In genomic region chr19:15108145-15108844, GRCh38 we compare ENCODE assay signal across 9 cellular contexts. TPM values are rescaled to one million over a fixed set of nuclear protein-coding genes. Genes with fewer than 3 reads are reported as not detected.
DNase-seq lines count a peak whose midpoint lies in the region; ATAC-seq and TF ChIP-seq lines count a peak whose summit lies in the region.
"Had no signal": no experiment of that assay in that cellular context is flagged by ENCODE, and none has a peak within 500 bp of the region (broad histone marks: within the 10 kb centered on the region; RNA-seq: fewer than 3 reads in every experiment).

No MANE protein-coding gene starts in this region.

- no peak overlapping the region for H3K27ac Mint-ChIP-seq in activated naive CD4-positive, alpha-beta T cell treated with anti-CD3 and anti-CD28 coated beads for 36 hours
- H3K27ac Mint-ChIP-seq in activated naive CD4-positive, alpha-beta T cell treated with anti-CD3 and anti-CD28 coated beads, Interleukin-2, amount 50 U/mL, for 72 hours: peak overlapping the region in 1 of 2 donors; percentile 68
- H3K27ac Mint-ChIP-seq in endothelial cell (ENCODE audit: unreplicated experiment) (peak overlapping the region; percentile 99), mesothelial cell of epicardium (peak overlapping the region; percentile 86)
- H3K27ac Mint-ChIP-seq: naive B cell had no signal

- H3K27me3 ChIP-seq in vagina: no peaks in the 10 kb centered on the region

- no peak for ATAC-seq in activated naive CD4-positive, alpha-beta T cell treated with anti-CD3 and anti-CD28 coated beads, Interleukin-2, amount 50 U/mL, for 72 hours
- ATAC-seq in GM18867 (IDR thresholded peaks at IDR 0.05; ENCODE audit: unreplicated experiment): no peak

- CTCF ChIA-PET in activated naive CD4-positive, alpha-beta T cell treated with anti-CD3 and anti-CD28 coated beads for 36 hours (lab: Charles Lee): interaction anchor here (0.5 to 1.2 kb wide), 4 partner anchors 8 to 387 kb away, joined by 3 to 4 read pairs (median 3); partner anchors contain the start of gene AKAP8L

- peak overlapping the region; percentile 87 for H3K27ac ChIP-seq in vagina

- TF ChIP-seq CTCF in endothelial cell (IDR thresholded peaks at IDR 0.05; ENCODE audit: unreplicated experiment): no peak
- TF ChIP-seq CTCF in mesothelial cell of epicardium (IDR thresholded peaks at IDR 0.05; ENCODE audit: unreplicated experiment): no peak
- no peak for TF ChIP-seq CTCF in vagina (IDR thresholded peaks at IDR 0.05)

- peak overlapping the region; percentile 59 to 75 for H3K4me3 ChIP-seq in vagina

- no peak for TF ChIP-seq POLR2A in vagina (IDR thresholded peaks at IDR 0.05)

- H3K4me1 Mint-ChIP-seq in activated naive CD4-positive, alpha-beta T cell treated with anti-CD3 and anti-CD28 coated beads for 36 hours (ENCODE audit: low read depth): peaks cover 13% of the 10 kb centered on the region
- H3K4me1 Mint-ChIP-seq in endothelial cell (ENCODE audit: unreplicated experiment) (peaks cover 14% of the 10 kb centered on the region), mesothelial cell of epicardium (peaks cover 18% of the 10 kb centered on the region)

- H3K9me3 Mint-ChIP-seq in activated naive CD4-positive, alpha-beta T cell treated with anti-CD3 and anti-CD28 coated beads for 36 hours: peaks cover 17% of the 10 kb centered on the region
- peaks cover 10 to 13% of the 10 kb centered on the region in 2 donors for H3K9me3 Mint-ChIP-seq in activated naive CD4-positive, alpha-beta T cell treated with anti-CD3 and anti-CD28 coated beads, Interleukin-2, amount 50 U/mL, for 72 hours
- peaks cover 4% of the 10 kb centered on the region for H3K9me3 Mint-ChIP-seq in endothelial cell (ENCODE audit: unreplicated experiment)
- peaks cover 18% of the 10 kb centered on the region for H3K9me3 Mint-ChIP-seq in mesothelial cell of epicardium

- peaks cover 9% of the 10 kb centered on the region for H3K36me3 Mint-ChIP-seq in activated naive CD4-positive, alpha-beta T cell treated with anti-CD3 and anti-CD28 coated beads for 36 hours (ENCODE audit: low read depth)
- H3K36me3 Mint-ChIP-seq in activated naive CD4-positive, alpha-beta T cell treated with anti-CD3 and anti-CD28 coated beads, Interleukin-2, amount 50 U/mL, for 72 hours: peaks cover 5 to 32% of the 10 kb centered on the region in 2 donors
- peaks cover 28% of the 10 kb centered on the region for H3K36me3 Mint-ChIP-seq in endothelial cell (ENCODE audit: low read depth, unreplicated experiment)
- H3K36me3 Mint-ChIP-seq in mesothelial cell of epicardium: peaks cover 18% of the 10 kb centered on the region

- peaks cover 0 to 28% of the 10 kb centered on the region in 2 donors for H3K36me3 ChIP-seq in vagina

- peak overlapping the region; percentile 47 for H3K4me3 Mint-ChIP-seq in activated naive CD4-positive, alpha-beta T cell treated with anti-CD3 and anti-CD28 coated beads for 36 hours
- peak overlapping the region; percentile 95 for H3K4me3 Mint-ChIP-seq in endothelial cell (ENCODE audit: unreplicated experiment)
- H3K4me3 Mint-ChIP-seq in mesothelial cell of epicardium: peak overlapping the region; percentile 72

- peaks cover 20% of the 10 kb centered on the region for H3K4me1 ChIP-seq in vagina

- peaks cover 10% of the 10 kb centered on the region for H3K27me3 Mint-ChIP-seq in activated naive CD4-positive, alpha-beta T cell treated with anti-CD3 and anti-CD28 coated beads for 36 hours (ENCODE audit: low read depth)
- H3K27me3 Mint-ChIP-seq in endothelial cell (ENCODE audit: unreplicated experiment): peaks cover 12% of the 10 kb centered on the region
- no peaks in the 10 kb centered on the region for H3K27me3 Mint-ChIP-seq in mesothelial cell of epicardium (ENCODE audit: low read depth)

- intact Hi-C loops in activated naive CD4-positive, alpha-beta T cell treated with anti-CD3 and anti-CD28 coated beads for 36 hours (cut with micrococcal nuclease): no loop called here
- intact Hi-C loops in vagina (cut with DNase I): no loop called here

- no peaks in the 10 kb centered on the region for H3K9me3 ChIP-seq in vagina

- no peak for DNase-seq in activated naive CD4-positive, alpha-beta T cell treated with anti-CD3 and anti-CD28 coated beads for 36 hours
- DNase-seq in activated naive CD4-positive, alpha-beta T cell treated with anti-CD3 and anti-CD28 coated beads, Interleukin-2, amount 50 U/mL, for 72 hours (ENCODE audit: low spot score in 2 of 2): no peak
- no peak for DNase-seq in endothelial cell (ENCODE audit: low spot score)
- no peak for DNase-seq in mesothelial cell of epicardium (ENCODE audit: low spot score in 2 of 2, unreplicated experiment in 2 of 2)
- no peak for DNase-seq in vagina (ENCODE audit: extremely low spot score in 2 of 2)
- no peak for DNase-seq in GDM1 (lab: John Stamatoyannopoulos, UW)
- DNase-seq in NCI-H345 (lab: John Stamatoyannopoulos, UW): no peak
- DNase-seq: naive B cell had no signal

RNA-seq across cellular contexts. Expression of gene SYDE1, which starts 1.1 kb away (rescaled TPM):
- total RNA-seq in activated naive CD4-positive, alpha-beta T cell treated with anti-CD3 and anti-CD28 coated beads for 36 hours: 1 to 10 TPM in 1 of 2 experiments, under 1 TPM in 1; 0.67 to 1.1 TPM
- 1 to 10 TPM; 1.9 to 3.9 TPM for total RNA-seq in activated naive CD4-positive, alpha-beta T cell treated with anti-CD3 and anti-CD28 coated beads, Interleukin-2, amount 50 U/mL, for 72 hours
- total RNA-seq in endothelial cell (ENCODE audit: unreplicated experiment) (43.5 TPM), mesothelial cell of epicardium (22.3 to 25.1 TPM (median 22.7 TPM) in 3 replicates), vagina (31.9 TPM)

RNA-seq across cellular contexts. Expression of gene OR1I1, which starts 26.3 kb away (rescaled TPM):
- total RNA-seq in activated naive CD4-positive, alpha-beta T cell treated with anti-CD3 and anti-CD28 coated beads for 36 hours: not detected
- not detected for total RNA-seq in activated naive CD4-positive, alpha-beta T cell treated with anti-CD3 and anti-CD28 coated beads, Interleukin-2, amount 50 U/mL, for 72 hours
- total RNA-seq in endothelial cell (ENCODE audit: unreplicated experiment) (not detected), mesothelial cell of epicardium (not detected in 3 replicates), vagina (not detected)

RNA-seq across cellular contexts. Expression of gene CASP14, which starts 59.0 kb away (rescaled TPM):
- total RNA-seq in activated naive CD4-positive, alpha-beta T cell treated with anti-CD3 and anti-CD28 coated beads for 36 hours: not detected
- not detected for total RNA-seq in activated naive CD4-positive, alpha-beta T cell treated with anti-CD3 and anti-CD28 coated beads, Interleukin-2, amount 50 U/mL, for 72 hours
- total RNA-seq in endothelial cell (ENCODE audit: unreplicated experiment) (not detected), mesothelial cell of epicardium (not detected in 3 replicates), vagina (34.6 TPM)

Comparison
In these comparisons a context has a peak if more than half of its experiments do, and no peak if none do; other contexts are left out.
1. RNA of gene CASP14, which starts 59.0 kb away (total RNA-seq): 34.6 TPM in vagina (single experiment); not detected in activated naive CD4-positive, alpha-beta T cell treated with anti-CD3 and anti-CD28 coated beads for 36 hours, not detected in activated naive CD4-positive, alpha-beta T cell treated with anti-CD3 and anti-CD28 coated beads, Interleukin-2, amount 50 U/mL, for 72 hours, not detected in endothelial cell (single experiment) and not detected in mesothelial cell of epicardium; every median in the first group is over 10 times any median in the second.
2. Peak in every context shown above with its lines, with median percentiles within 50 percentile points of each other: H3K4me3 Mint-ChIP-seq.